Comparison of ENCODE assay signal across 2 cellular contexts in genomic region chr4:114616036-114616435, GRCh38. TPM values are rescaled to one million over a fixed set of nuclear protein-coding genes. Genes with fewer than 3 reads are reported as not detected.
"Had no signal": no experiment of that assay in that cellular context is flagged by ENCODE, and none has a peak within 500 bp of the region (broad histone marks: within the 10 kb centered on the region; RNA-seq: fewer than 3 reads in every experiment).

No MANE protein-coding gene starts in this region.

RNA-seq across cellular contexts. Expression of gene UGT8, which starts 17.4 kb away (rescaled TPM):
- total RNA-seq: activated naive CD4-positive, alpha-beta T cell treated with anti-CD3 and anti-CD28 coated beads for 36 hours; lung microvascular endothelial cell had no signal
